8 cellular contexts compared by ENCODE assay signal in the genomic region with DNA sequence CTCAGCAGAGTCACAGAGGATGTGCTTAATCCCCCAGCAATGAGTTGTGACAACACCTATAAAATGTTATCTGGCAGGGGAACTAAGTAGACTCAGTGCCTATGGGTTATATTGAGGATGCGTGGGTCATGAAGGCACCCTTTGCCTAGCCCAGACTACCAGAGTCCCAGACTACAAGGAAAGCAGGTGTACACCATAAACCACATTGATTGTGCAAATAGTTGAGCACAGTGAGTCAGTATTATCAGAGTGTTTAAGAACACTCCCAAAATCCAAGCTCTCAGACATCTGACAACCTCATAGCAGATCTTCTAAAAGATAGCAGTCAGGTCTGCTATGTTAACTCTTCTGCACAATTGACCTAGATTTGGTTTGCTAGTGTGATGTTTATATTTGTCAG.
DNase-seq lines count a peak whose midpoint lies in the region; ATAC-seq, FAIRE-seq and TF ChIP-seq lines count a peak whose summit lies in the region.
"Not testable (repeated sequence)": the region's sequence is repeated elsewhere in the genome, so short reads cannot be mapped to it uniquely, and the experiment has no call there.

No MANE protein-coding gene starts in this region.

- H3K4me1 ChIP-seq in SK-N-SH (ENCODE audit: control insufficient read depth in 1 of 2, insufficient read depth in 2 of 2, low read depth in 1 of 2, low read length in 1 of 2); GM12878 (ENCODE audit: control insufficient read depth, insufficient read depth, low read length); mucosa of descending colon (ENCODE audit: low read depth): not testable (repeated sequence)

- H3K27ac ChIP-seq in SK-N-SH (ENCODE audit: low read depth in 2 of 2, low read length in 1 of 2); GM12878 (ENCODE audit: control insufficient read depth, insufficient read depth): not testable (repeated sequence)

- H3K27me3 ChIP-seq in SK-N-SH (ENCODE audit: insufficient read depth); GM12878 (replicated peaks in 1 of 2; ENCODE audit: control insufficient read depth in 2 of 2, insufficient read depth in 2 of 2, low read length in 1 of 2): not testable (repeated sequence)

- SMC1A ChIA-PET in GM12878 (lab: Charles Lee; ENCODE audit: uncharacterized antibody, unreplicated experiment), result not testable (repeated sequence)

- intact Hi-C loops in GM12878 (cut with micrococcal nuclease; ENCODE audit: unreplicated experiment); mucosa of descending colon (cut with DNase I, micrococcal nuclease): not testable (repeated sequence)

- H3K9me2 ChIP-seq in SK-N-SH, result not testable (repeated sequence)

- H3K9me3 ChIP-seq in SK-N-SH; GM12878 (replicated peaks; ENCODE audit: control insufficient read depth, insufficient read depth, low read length); mucosa of descending colon: not testable (repeated sequence)

- not testable (repeated sequence) for H3F3A ChIP-seq in SK-N-SH (replicated peaks; ENCODE audit: insufficient read depth)

- not testable (repeated sequence) for H3K36me3 ChIP-seq in SK-N-SH (replicated peaks in 1 of 2; ENCODE audit: control insufficient read depth in 1 of 2, insufficient read depth in 2 of 2, low read length in 1 of 2); GM12878 (ENCODE audit: control insufficient read depth in 2 of 2, insufficient read depth in 2 of 2, low read length in 1 of 2); mucosa of descending colon (ENCODE audit: low read depth)

- TF ChIP-seq POLR2A in H54 (IDR thresholded peaks at IDR 0.05; ENCODE audit: low read depth, low read length); NB4 (IDR thresholded peaks at IDR 0.05; ENCODE audit: extremely low read depth, insufficient read length); GM12878 (IDR thresholded peaks at IDR 0.05; ENCODE audit: low read depth, low read length): not testable (repeated sequence)

- not testable (repeated sequence) for H3K79me2 ChIP-seq in SK-N-SH (ENCODE audit: insufficient read depth); GM12878 (ENCODE audit: control insufficient read depth, insufficient read depth, low read length)

- DNase-seq in D721Med (ENCODE audit: insufficient read length, low spot score); H54 (ENCODE audit: insufficient read length, low spot score); GM12878 (ENCODE audit: low read depth, low spot score); mucosa of descending colon: not testable (repeated sequence)
- DNase-seq in LHCN-M2 (ENCODE audit: low read depth) (peak; percentile 2), NB4 (ENCODE audit: low read depth) (peak; percentile 6), SK-N-SH (peak; percentile 5), epithelial cell of esophagus (ENCODE audit: low read depth) (peak; percentile 9)

- FAIRE-seq in D721Med (lab: Jason Lieb, UNC) (peak; percentile 75), H54 (lab: Jason Lieb, UNC) (peak; percentile 98), GM12878 (lab: Jason Lieb, UNC) (peak; percentile 88)

- 83% methylated on average over 1 of the region's 1 CpG for WGBS in SK-N-SH (ENCODE audit: low lambda C conversion rate)
- WGBS in GM12878 (ENCODE audit: insufficient coverage, insufficient replicate concordance, low lambda C conversion rate, missing lambda C conversion rate), result 93% methylated on average over 1 of the region's 1 CpG

- POLR2A ChIA-PET in SK-N-SH (lab: Yijun Ruan, JAX); GM12878 (lab: Charles Lee): not testable (repeated sequence)

- ATAC-seq in GM12878, result not testable (repeated sequence)
- ATAC-seq in mucosa of descending colon, result peak; percentile 73

- H3K4me2 ChIP-seq in SK-N-SH; GM12878 (ENCODE audit: control insufficient read depth, insufficient read depth): not testable (repeated sequence)

- H2AFZ ChIP-seq in SK-N-SH (ENCODE audit: low read depth); GM12878 (ENCODE audit: control insufficient read depth, low read depth, low read length): not testable (repeated sequence)

- H3K4me3 ChIP-seq in NB4 (ENCODE audit: low read depth, low read length); SK-N-SH (ENCODE audit: low read depth in 2 of 2, low read length in 1 of 2); GM12878; epithelial cell of esophagus (ENCODE audit: low read length); mucosa of descending colon: not testable (repeated sequence)

- not testable (repeated sequence) for TF ChIP-seq EP300 in SK-N-SH (IDR thresholded peaks at IDR 0.05; ENCODE audit: borderline replicate concordance in 1 of 2, low read depth in 1 of 2, low read length in 1 of 2); GM12878 (IDR thresholded peaks at IDR 0.05; ENCODE audit: borderline replicate concordance in 1 of 2, control insufficient read depth in 1 of 2, low read depth in 2 of 2, low read length in 2 of 2)

- not testable (repeated sequence) for TF ChIP-seq CTCF in D721Med (IDR thresholded peaks at IDR 0.05; ENCODE audit: insufficient read depth, missing control alignments); NB4 (IDR thresholded peaks at IDR 0.05; ENCODE audit: low read depth, low read length); SK-N-SH (IDR thresholded peaks at IDR 0.05); GM12878 (IDR thresholded peaks at IDR 0.05 in 2 of 3, conservative IDR thresholded peaks at IDR 0.05 in 1 of 3; ENCODE audit: control insufficient read depth in 2 of 3, extremely low read depth in 1 of 3, insufficient read depth in 1 of 3, low read depth in 3 of 3, low read length in 3 of 3); epithelial cell of esophagus (IDR thresholded peaks at IDR 0.05; ENCODE audit: insufficient read depth, low read depth, low read length, missing control alignments); mucosa of descending colon (IDR thresholded peaks at IDR 0.05)

- TF ChIP-seq RAD21 in SK-N-SH (IDR thresholded peaks at IDR 0.05; ENCODE audit: low read length); GM12878 (IDR thresholded peaks at IDR 0.05; ENCODE audit: insufficient read depth, low read depth, low read length): not testable (repeated sequence)

- H3K9ac ChIP-seq in SK-N-SH; GM12878 (ENCODE audit: control insufficient read depth, insufficient read depth, low read length): not testable (repeated sequence)

- RAD21 ChIA-PET in GM12878 (lab: Charles Lee; ENCODE audit: unreplicated experiment), result not testable (repeated sequence)

- H4K20me1 ChIP-seq in SK-N-SH (ENCODE audit: insufficient read depth); GM12878 (ENCODE audit: control insufficient read depth, insufficient read depth): not testable (repeated sequence)

- CTCF ChIA-PET in SK-N-SH (lab: Yijun Ruan, JAX); GM12878 (lab: Yijun Ruan, JAX): not testable (repeated sequence)

- BruUV-seq in GM12878 (replicated peaks; lab: Mats Ljungman, UMichigan), result not testable (repeated sequence)

- in situ Hi-C loops in GM12878 (cut with MboI), result not testable (repeated sequence)
